ENCODE assay signal across 13 cellular contexts in the genomic region with DNA sequence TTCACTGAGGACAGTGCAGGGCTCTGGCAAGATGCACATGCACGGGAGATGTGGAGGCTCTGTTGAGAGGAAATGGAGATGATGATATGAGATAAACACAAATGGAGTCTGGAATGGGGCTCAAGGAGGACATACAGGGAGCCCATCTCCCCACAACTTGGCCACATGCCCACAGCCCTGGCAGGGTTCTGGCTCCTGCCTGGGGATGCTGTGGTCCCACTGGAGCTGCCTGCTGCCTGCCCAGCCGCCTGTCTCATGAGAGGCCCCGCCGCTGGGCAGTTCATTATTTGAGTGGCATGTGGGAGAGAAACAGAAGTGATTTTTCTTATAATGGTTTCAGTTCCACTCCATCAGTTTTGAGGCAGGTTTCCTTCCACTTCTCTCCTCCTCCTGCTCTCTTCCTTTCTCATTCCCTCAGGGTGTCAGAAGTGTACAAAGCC.
DNase-seq lines count a peak whose midpoint lies in the region; ATAC-seq lines count a peak whose summit lies in the region.
"Had no signal": no experiment of that assay in that cellular context is flagged by ENCODE, and none has a peak within 500 bp of the region (broad histone marks: within the 10 kb centered on the region; RNA-seq: fewer than 3 reads in every experiment).

No MANE protein-coding gene starts in this region.

- no peaks in the 10 kb centered on the region for H3K27me3 Mint-ChIP-seq in stimulated activated naive CD8-positive, alpha-beta T cell treated with anti-CD3 and anti-CD28 coated beads, Interleukin-15, Interleukin-2, amounts not matched to agents 100 ng/mL and 50 ng/mL, for 24 hours
- H3K27me3 Mint-ChIP-seq in central memory CD8-positive, alpha-beta T cell = no peaks in the 10 kb centered on the region

- ATAC-seq in stimulated activated naive CD8-positive, alpha-beta T cell treated with anti-CD3 and anti-CD28 coated beads, Interleukin-15, Interleukin-2, amounts not matched to agents 100 U/mL and 50 U/mL, for 24 hours = no peak
- ATAC-seq in HG03520 (IDR thresholded peaks at IDR 0.05; ENCODE audit: unreplicated experiment) = peak; percentile 40
- no peak for ATAC-seq in central memory CD8-positive, alpha-beta T cell (replicated peaks; ENCODE audit: extremely low read depth, poor library complexity, severe bottlenecking)
- ATAC-seq: left colon had no signal

- peaks cover 99% of the 10 kb centered on the region for H3K36me3 Mint-ChIP-seq in stimulated activated naive CD8-positive, alpha-beta T cell treated with anti-CD3 and anti-CD28 coated beads, Interleukin-15, Interleukin-2, amounts not matched to agents 100 ng/mL and 50 ng/mL, for 24 hours (ENCODE audit: low read depth)
- H3K36me3 Mint-ChIP-seq in central memory CD8-positive, alpha-beta T cell (ENCODE audit: insufficient read depth) = peaks cover 65% of the 10 kb centered on the region

- H3K4me1 Mint-ChIP-seq in stimulated activated naive CD8-positive, alpha-beta T cell treated with anti-CD3 and anti-CD28 coated beads, Interleukin-15, Interleukin-2, amounts not matched to agents 100 ng/mL and 50 ng/mL, for 24 hours (ENCODE audit: low read depth) = peaks cover 100% of the 10 kb centered on the region
- H3K4me1 Mint-ChIP-seq in central memory CD8-positive, alpha-beta T cell = peaks cover 100% of the 10 kb centered on the region

- no peaks in the 10 kb centered on the region for H3K9me3 Mint-ChIP-seq in stimulated activated naive CD8-positive, alpha-beta T cell treated with anti-CD3 and anti-CD28 coated beads, Interleukin-15, Interleukin-2, amounts not matched to agents 100 ng/mL and 50 ng/mL, for 24 hours
- no peaks in the 10 kb centered on the region for H3K9me3 Mint-ChIP-seq in central memory CD8-positive, alpha-beta T cell
- H3K9me3 Mint-ChIP-seq: T-helper 2 cell treated with Interferon-gamma antibody and Interleukin-4, amounts not matched to agents 5 μg/mL and 100 μg/mL, for 36 hours had no signal

- peak overlapping the region; percentile 45 for H3K4me3 Mint-ChIP-seq in stimulated activated naive CD8-positive, alpha-beta T cell treated with anti-CD3 and anti-CD28 coated beads, Interleukin-15, Interleukin-2, amounts not matched to agents 100 ng/mL and 50 ng/mL, for 24 hours
- H3K4me3 Mint-ChIP-seq in central memory CD8-positive, alpha-beta T cell = peak overlapping the region; percentile 62
- H3K4me3 Mint-ChIP-seq: T-helper 2 cell treated with Interferon-gamma antibody and Interleukin-4, amounts not matched to agents 5 μg/mL and 100 μg/mL, for 36 hours had no signal

- DNase-seq in stimulated activated naive CD8-positive, alpha-beta T cell treated with anti-CD3 and anti-CD28 coated beads, Interleukin-15, Interleukin-2, amounts not matched to agents 100 U/mL and 50 U/mL, for 24 hours = no peak
- DNase-seq in central memory CD8-positive, alpha-beta T cell (ENCODE audit: low spot score in 2 of 2) = no peak
- DNase-seq in UCSD-AML1 (lab: John Stamatoyannopoulos, UW; ENCODE audit: unreplicated experiment) = no peak
- DNase-seq in SW 1271 (lab: John Stamatoyannopoulos, UW) = no peak
- no peak for DNase-seq in hippocampal formation (lab: John Stamatoyannopoulos, UW)
- no peak for DNase-seq in NCI-H1417 (lab: John Stamatoyannopoulos, UW)
- DNase-seq: glutamatergic neuron, left colon, NCI-H2081, ovary had no signal

- peak overlapping the region; percentile 89 for H3K27ac Mint-ChIP-seq in stimulated activated naive CD8-positive, alpha-beta T cell treated with anti-CD3 and anti-CD28 coated beads, Interleukin-15, Interleukin-2, amounts not matched to agents 100 ng/mL and 50 ng/mL, for 24 hours
- H3K27ac Mint-ChIP-seq in central memory CD8-positive, alpha-beta T cell (ENCODE audit: low read depth) = peak overlapping the region; percentile 89
- H3K27ac Mint-ChIP-seq: T-helper 2 cell treated with Interferon-gamma antibody and Interleukin-4, amounts not matched to agents 5 μg/mL and 100 μg/mL, for 36 hours had no signal
